30 cellular contexts compared by ENCODE assay signal in genomic region chr3:187734841-187735240, GRCh38. TPM values are rescaled to one million over a fixed set of nuclear protein-coding genes. Genes with fewer than 3 reads are reported as not detected.
A peak's percentile ranks its signal among the peaks of the same experiment; 100 is the strongest.
DNase-seq lines count a peak whose midpoint lies in the region; ATAC-seq and TF ChIP-seq lines count a peak whose summit lies in the region.
"Had no signal": no experiment of that assay in that cellular context is flagged by ENCODE, and none has a peak within 500 bp of the region (broad histone marks: within the 10 kb centered on the region; RNA-seq: fewer than 3 reads in every experiment).

No MANE protein-coding gene starts in this region.

- no peak for TF ChIP-seq POLR2A in sigmoid colon (IDR thresholded peaks at IDR 0.05)

- H3K4me2 ChIP-seq in BLaER1 treated with 17β-estradiol and CSF1 and Interleukin-3, amounts not matched to agents 10 nM and 100 nM, result peak overlapping the region; percentile 89 to 99 (median 95); a peak in 21 of 22 replicates
- peak overlapping the region; percentile 83 for H3K4me2 ChIP-seq in OCI-LY1 (ENCODE audit: low read length)
- H3K4me2 ChIP-seq: neural progenitor cell had no signal

- intact Hi-C loops in psoas muscle (cut with DNase I), result loop anchor here in 1 of 2 donors (10.0 kb wide), 1 partner anchor 1410 kb away; no protein-coding TSS in a partner anchor
- intact Hi-C loops in sigmoid colon (cut with DNase I), result loop anchor here (10.0 kb wide), 1 partner anchor 1130 kb away; no protein-coding TSS in a partner anchor

- H3K9me3 ChIP-seq in BLaER1 treated with 17β-estradiol and CSF1 and Interleukin-3, amounts not matched to agents 10 nM and 100 nM (replicated peaks in 1 of 11), result no peaks in the 10 kb centered on the region
- H3K9me3 ChIP-seq in OCI-LY1 (ENCODE audit: low read length) (no peaks in the 10 kb centered on the region), psoas muscle (no peaks in the 10 kb centered on the region), sigmoid colon (no peaks in the 10 kb centered on the region)
- H3K9me3 ChIP-seq: esophagus squamous epithelium, lower lobe of right lung, prostate gland, SJCRH30, spleen had no signal

- no peak for TF ChIP-seq EP300 in sigmoid colon (IDR thresholded peaks at IDR 0.05)

- H3K36me3 ChIP-seq in BLaER1 treated with 17β-estradiol and CSF1 and Interleukin-3, amounts not matched to agents 10 nM and 100 nM, result peaks cover 47 to 61% (median 50%) of the 10 kb centered on the region in 11 experiments
- H3K36me3 ChIP-seq in OCI-LY1 (ENCODE audit: insufficient read depth, low read length), result peaks cover 100% of the 10 kb centered on the region
- peaks cover 6 to 56% of the 10 kb centered on the region in 2 donors for H3K36me3 ChIP-seq in psoas muscle (ENCODE audit: insufficient read depth in 1 of 2, low read depth in 1 of 2)
- H3K36me3 ChIP-seq in sigmoid colon, result peaks cover 21 to 50% (median 39%) of the 10 kb centered on the region in 4 donors
- H3K36me3 ChIP-seq: cardiac muscle cell, neural progenitor cell, SJCRH30 had no signal

- WGBS in psoas muscle, 3 donors, result 23 to 45% (median 27%) methylated on average over 3 of the region's 3 CpGs
- 79 to 85% methylated on average over 3 of the region's 3 CpGs for WGBS in sigmoid colon, 2 donors

- peak overlapping the region; percentile 96 to 100 (median 99); a peak in 21 of 22 replicates for H3K9ac ChIP-seq in BLaER1 treated with 17β-estradiol and CSF1 and Interleukin-3, amounts not matched to agents 10 nM and 100 nM
- H3K9ac ChIP-seq in OCI-LY1 (ENCODE audit: low read length), result peak overlapping the region; percentile 22
- H3K9ac ChIP-seq: neural progenitor cell had no signal

- ATAC-seq in psoas muscle (no peak), HG03159 (IDR thresholded peaks at IDR 0.05; ENCODE audit: unreplicated experiment) (no peak)
- ATAC-seq: activated T-helper 17 cell treated with anti-CD3 and anti-CD28 coated beads, Interleukin-2, amount 50 U/mL, for 72 hours; lower lobe of right lung; T-cell had no signal

- H4K20me1 ChIP-seq in BLaER1 treated with 17β-estradiol and CSF1 and Interleukin-3, amounts not matched to agents 10 nM and 100 nM, result peaks cover 0 to 94% (median 59%) of the 10 kb centered on the region in 11 experiments; a peak in 19 of 22 replicates
- H4K20me1 ChIP-seq in OCI-LY1 (ENCODE audit: insufficient read depth, low read length), result no peaks in the 10 kb centered on the region

- no peaks in the 10 kb centered on the region for H3K9me2 ChIP-seq in OCI-LY1 (ENCODE audit: low read depth, low read length)

- no peak overlapping the region for H2AFZ ChIP-seq in OCI-LY1 (ENCODE audit: low read length)
- H2AFZ ChIP-seq: neural progenitor cell had no signal

- peak overlapping the region; percentile 97 to 100 (median 99); a peak in 21 of 22 replicates for H3K27ac ChIP-seq in BLaER1 treated with 17β-estradiol and CSF1 and Interleukin-3, amounts not matched to agents 10 nM and 100 nM
- H3K27ac ChIP-seq in OCI-LY1 (ENCODE audit: low read depth, low read length, poor library complexity, severe bottlenecking) (peak overlapping the region; percentile 93), psoas muscle (peak overlapping the region; percentile 100), sigmoid colon (peak overlapping the region in 2 of 4 donors; percentile 95 to 99)
- H3K27ac ChIP-seq: C4-2B, cardiac muscle cell, lower lobe of right lung, neural progenitor cell, prostate gland, SJCRH30 had no signal

- H3K4me3 ChIP-seq in BLaER1 treated with 17β-estradiol and CSF1 and Interleukin-3, amounts not matched to agents 10 nM and 100 nM, result peak overlapping the region in 9 of 10 experiments; percentile 9 to 96 (median 87); a peak in 13 of 20 replicates
- H3K4me3 ChIP-seq in OCI-LY1 (ENCODE audit: low read depth, low read length, poor library complexity, severe bottlenecking) (peak overlapping the region; percentile 77), fibroblast of villous mesenchyme (ENCODE audit: low read depth, low read length) (no peak overlapping the region), psoas muscle (peak overlapping the region; percentile 93), sigmoid colon (no peak overlapping the region)
- H3K4me3 ChIP-seq: cardiac muscle cell, esophagus squamous epithelium, lower lobe of right lung, neural progenitor cell, prostate gland, SJCRH30, spleen had no signal

- peaks cover 43 to 70% (median 56%) of the 10 kb centered on the region in 10 experiments for H3K4me1 ChIP-seq in BLaER1 treated with 17β-estradiol and CSF1 and Interleukin-3, amounts not matched to agents 10 nM and 100 nM
- H3K4me1 ChIP-seq in OCI-LY1 (ENCODE audit: insufficient read depth, low read length, severe bottlenecking), result peaks cover 84% of the 10 kb centered on the region
- H3K4me1 ChIP-seq in psoas muscle, result peaks cover 52% of the 10 kb centered on the region
- peaks cover 0 to 47% (median 30%) of the 10 kb centered on the region in 4 donors for H3K4me1 ChIP-seq in sigmoid colon
- H3K4me1 ChIP-seq: prostate gland, SJCRH30 had no signal

- TF ChIP-seq CTCF in OCI-LY1 (IDR thresholded peaks at IDR 0.05; ENCODE audit: low read length) (no peak), fibroblast of villous mesenchyme (IDR thresholded peaks at IDR 0.05; ENCODE audit: insufficient read depth, low read depth, low read length) (no peak), psoas muscle (IDR thresholded peaks at IDR 0.05) (no peak), sigmoid colon (IDR thresholded peaks at IDR 0.05) (no peak)

- DNase-seq in fibroblast of villous mesenchyme (ENCODE audit: low read depth), result peak; percentile 48
- DNase-seq in psoas muscle, result no peak
- DNase-seq in sigmoid colon, result no peak
- no peak for DNase-seq in T-helper 2 cell
- DNase-seq: activated CD4-positive, alpha-beta T cell treated with anti-CD3 and anti-CD28 coated beads, Interleukin-2, amount 50 U/mL, for 48 hours; activated CD8-positive, alpha-beta memory T cell treated with anti-CD3 and anti-CD28 coated beads, Interleukin-2, amount 50 U/mL, for 4 hours; anterior cingulate cortex; Calu3; DND-41; endodermal cell; esophagus squamous epithelium; lower lobe of right lung; NCI-H1092 treated with DMSO at 0.1 percent for 48 hours; NCI-H1930; NCI-H526 treated with DMSO at 0.1 percent for 48 hours; SJCRH30; spleen; T-cell had no signal

- peaks cover 14% of the 10 kb centered on the region for H3F3A ChIP-seq in OCI-LY1 (ENCODE audit: insufficient read depth, low read length)

- H3K79me2 ChIP-seq in OCI-LY1 (ENCODE audit: insufficient read depth, low read length), result peaks cover 57% of the 10 kb centered on the region

- no peaks in the 10 kb centered on the region for H3K27me3 ChIP-seq in BLaER1 treated with 17β-estradiol and CSF1 and Interleukin-3, amounts not matched to agents 10 nM and 100 nM
- H3K27me3 ChIP-seq in OCI-LY1 (ENCODE audit: insufficient read depth, low read length) (no peaks in the 10 kb centered on the region), psoas muscle (ENCODE audit: insufficient read depth in 3 of 3, low read length in 2 of 3) (no peaks in the 10 kb centered on the region), sigmoid colon (no peaks in the 10 kb centered on the region)
- H3K27me3 ChIP-seq: cardiac muscle cell, esophagus squamous epithelium, SJCRH30, spleen had no signal

RNA-seq across cellular contexts. Expression of gene BCL6, which starts 10.4 kb away (rescaled TPM):
- total RNA-seq in fibroblast of villous mesenchyme, result 17.4 and 26.8 TPM in 2 replicates
- 100 to 1,000 TPM; 235 to 524 (median 312) TPM for total RNA-seq in psoas muscle
- 100 to 1,000 TPM in 2 of 3 donors, 10 to 100 TPM in 1; 43.2 to 276 (median 172) TPM for polyA plus RNA-seq in psoas muscle
- total RNA-seq in sigmoid colon, result 100 to 1,000 TPM in 1 of 4 donors, 10 to 100 TPM in 3; 51.4 to 233 (median 80.7) TPM
- 10 to 100 TPM in 1 of 3 donors, 1 to 10 TPM in 2; 4.9 to 30.6 (median 7.2) TPM for polyA plus RNA-seq in sigmoid colon

RNA-seq across cellular contexts. Expression of gene RTP2, which starts 32.5 kb away (rescaled TPM):
- total RNA-seq in fibroblast of villous mesenchyme, result not detected in 2 replicates
- 1 to 10 TPM in 1 of 4 donors, under 1 TPM in 2, not detected in 1; 0.21 to 4.0 (median 0.32) TPM for total RNA-seq in psoas muscle
- polyA plus RNA-seq in psoas muscle, result under 1 TPM in 2 of 3 donors, not detected in 1; 0.08 to 0.66 TPM
- not detected for total RNA-seq in sigmoid colon
- polyA plus RNA-seq in sigmoid colon, result not detected
- total RNA-seq: activated T-helper 17 cell treated with anti-CD3 and anti-CD28 coated beads, Interleukin-2, amount 50 U/mL, for 72 hours; Calu3; cardiac muscle cell; endodermal cell; esophagus squamous epithelium; lower lobe of right lung; mononuclear cell; prostate gland; SJCRH30; spleen; subcutaneous adipose tissue; T-cell had no signal
- polyA plus RNA-seq: cardiac muscle cell, IgD-negative memory B cell, keratinocyte, spleen had no signal

Comparison
In these comparisons a context has a peak if more than half of its experiments do, and no peak if none do; other contexts are left out.
1. H3K4me3 ChIP-seq: peak in BLaER1 treated with 17β-estradiol and CSF1 and Interleukin-3, amounts not matched to agents 10 nM and 100 nM (9 of 10), OCI-LY1 (single experiment) and psoas muscle (single experiment); none in fibroblast of villous mesenchyme (single experiment) and sigmoid colon (0 of 4).